8 cellular contexts compared by ENCODE assay signal in genomic region chr7:148527717-148528168, GRCh38.
DNase-seq lines count a peak whose midpoint lies in the region; ATAC-seq and TF ChIP-seq lines count a peak whose summit lies in the region.

No MANE protein-coding gene starts in this region.

- H3K9me3 ChIP-seq in WERI-Rb-1 (ENCODE audit: severe bottlenecking) (no peaks in the 10 kb centered on the region), lower lobe of right lung (no peaks in the 10 kb centered on the region)

- DNase-seq in AG08396 (ENCODE audit: low spot score), result peak; percentile 74
- peak; percentile 54 for DNase-seq in NCI-H187 (lab: John Stamatoyannopoulos, UW)
- peak; percentile 90 for DNase-seq in WERI-Rb-1
- peak; percentile 82 to 91 for DNase-seq in cardiac fibroblast (ENCODE audit: low read depth in 2 of 2)
- DNase-seq in lower lobe of right lung, result peak; percentile 84
- peak; percentile 43 to 69 for DNase-seq in stimulated activated CD8-positive, alpha-beta memory T cell treated with anti-CD3 and anti-CD28 coated beads, Interleukin-2, amount 100 ng/mL, for 1 hour (ENCODE audit: low read depth in 2 of 2)

- peak; percentile 91 for TF ChIP-seq CTCF in WERI-Rb-1 (IDR thresholded peaks at IDR 0.05; ENCODE audit: low read depth, low read length)
- TF ChIP-seq CTCF in cardiac fibroblast (IDR thresholded peaks at IDR 0.05; ENCODE audit: low read depth, low read length), result peak; percentile 83
- TF ChIP-seq CTCF in lower lobe of right lung (IDR thresholded peaks at IDR 0.05), result peak; percentile 66

- H3K4me3 ChIP-seq in WERI-Rb-1 (ENCODE audit: low read depth, low read length) (no peak overlapping the region), cardiac fibroblast (replicated peaks in 1 of 2; ENCODE audit: low read depth in 2 of 2, low read length in 2 of 2) (no peak overlapping the region), lower lobe of right lung (no peak overlapping the region)

- peak; percentile 100 for ATAC-seq in GM18511 (IDR thresholded peaks at IDR 0.05; ENCODE audit: unreplicated experiment)
- ATAC-seq in HG02970 (IDR thresholded peaks at IDR 0.05; ENCODE audit: low FRiP score, unreplicated experiment), result peak; percentile 99
- peak; percentile 89 for ATAC-seq in lower lobe of right lung

- no peak overlapping the region for H3K27ac ChIP-seq in WERI-Rb-1
- H3K27ac ChIP-seq in lower lobe of right lung, result no peak overlapping the region

- no peaks in the 10 kb centered on the region for H3K4me1 ChIP-seq in lower lobe of right lung

- H3K27me3 ChIP-seq in WERI-Rb-1 (ENCODE audit: insufficient read depth, low read depth, severe bottlenecking), result no peaks in the 10 kb centered on the region
- no peaks in the 10 kb centered on the region for H3K27me3 ChIP-seq in lower lobe of right lung (ENCODE audit: low read depth)

- intact Hi-C loops in lower lobe of right lung (cut with DNase I), result no loop called here

- no peaks in the 10 kb centered on the region for H3K36me3 ChIP-seq in WERI-Rb-1
- H3K36me3 ChIP-seq in lower lobe of right lung, result no peaks in the 10 kb centered on the region
